Comparison of ENCODE assay signal across 8 cellular contexts in the genomic region with DNA sequence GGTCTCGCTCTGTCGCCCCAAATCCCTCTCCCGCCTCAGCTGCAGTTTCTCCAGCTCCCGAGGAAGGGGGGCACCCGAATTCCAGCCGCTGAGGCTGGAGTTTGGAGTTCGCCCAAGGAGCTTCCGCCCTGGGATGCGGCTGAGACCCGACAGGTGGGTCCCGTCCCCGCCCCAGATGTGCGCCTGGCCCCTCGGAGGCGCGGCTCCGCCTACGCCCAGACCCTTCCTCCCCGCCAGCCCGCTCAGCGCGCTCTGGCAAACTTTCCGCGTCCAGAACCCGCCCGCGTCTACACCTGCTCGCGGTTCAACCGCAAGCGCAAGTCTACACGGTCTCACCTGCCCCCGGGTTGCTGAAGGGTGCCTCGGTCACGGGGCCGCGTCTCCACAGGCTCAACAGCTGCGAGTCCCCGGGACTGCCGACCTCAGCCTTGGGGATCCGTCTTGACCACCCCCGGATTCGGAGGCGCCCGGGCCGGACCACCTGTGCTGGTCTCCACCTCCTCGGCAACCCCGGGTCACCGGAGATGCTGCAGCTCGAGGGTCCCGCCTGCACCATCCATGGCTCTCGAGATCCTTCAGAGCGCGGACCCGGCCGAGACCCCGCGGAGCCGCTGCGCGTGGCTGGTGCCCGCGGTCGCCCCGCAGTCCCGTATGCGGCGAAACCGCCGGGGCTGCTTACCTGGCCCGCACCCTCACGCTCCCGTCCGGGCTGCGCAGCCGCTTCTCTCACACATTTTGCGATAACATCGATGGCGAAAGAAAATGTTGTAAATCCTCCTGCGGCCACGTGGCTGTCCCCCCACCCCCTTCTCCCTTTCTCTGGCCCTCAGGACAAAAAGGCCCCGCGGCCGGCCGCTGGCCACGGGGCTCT.
DNase-seq lines count a peak whose midpoint lies in the region; ATAC-seq and TF ChIP-seq lines count a peak whose summit lies in the region.

No MANE protein-coding gene starts in this region.

- H3K27ac ChIP-seq in psoas muscle = no peak overlapping the region

- H3K36me3 ChIP-seq in psoas muscle (ENCODE audit: insufficient read depth in 1 of 2, low read depth in 1 of 2) = no peaks in the 10 kb centered on the region

- peak; percentile 32 to 40 for ATAC-seq in activated CD4-positive, CD25-positive, alpha-beta regulatory T cell treated with anti-CD3 and anti-CD28 coated beads, Interleukin-2, amount 50 U/mL, for 24 hours
- ATAC-seq in HG03432 (IDR thresholded peaks at IDR 0.05; ENCODE audit: unreplicated experiment) = peak; percentile 16
- peak; percentile 8 to 44 (median 16) for ATAC-seq in psoas muscle

- TF ChIP-seq CTCF in foreskin fibroblast (IDR thresholded peaks at IDR 0.05; ENCODE audit: low read depth, low read length) (no peak), psoas muscle (IDR thresholded peaks at IDR 0.05) (no peak)

- peaks cover 14% of the 10 kb centered on the region for H3K4me1 ChIP-seq in psoas muscle

- no peaks in the 10 kb centered on the region for H3K9me3 ChIP-seq in psoas muscle

- intact Hi-C loops in psoas muscle (cut with DNase I) = no loop called here

- 1 to 2% (median 1%) methylated on average over 73 to 86 of the region's 86 CpGs for WGBS in psoas muscle, 3 donors

- H3K4me3 ChIP-seq in foreskin fibroblast (ENCODE audit: low read depth in 1 of 2, low read length in 2 of 2) (peak overlapping the region; percentile 48 to 86), psoas muscle (peak overlapping the region; percentile 74)

- peaks cover 0 to 30% (median 4%) of the 10 kb centered on the region in 3 donors for H3K27me3 ChIP-seq in psoas muscle (ENCODE audit: insufficient read depth in 3 of 3, low read length in 2 of 3)

- DNase-seq in activated CD4-positive, CD25-positive, alpha-beta regulatory T cell (lab: John Stamatoyannopoulos, UW) = no peak
- DNase-seq in activated CD4-positive, alpha-beta T cell treated with anti-CD3 and anti-CD28 coated beads for 48 hours = peak; percentile 14
- DNase-seq in foreskin fibroblast = no peak
- peak in 1 of 2 donors; percentile 31 for DNase-seq in psoas muscle
- DNase-seq in SW 1271 (lab: John Stamatoyannopoulos, UW) = no peak
- no peak for DNase-seq in NCI-H82 treated with DMSO at 0.1 percent for 48 hours (lab: John Stamatoyannopoulos, UW; ENCODE audit: unreplicated experiment)
